ENCODE assay signal across 8 cellular contexts in genomic region chr19:35140898-35141626, GRCh38. TPM values are rescaled to one million over a fixed set of nuclear protein-coding genes. Genes with fewer than 3 reads are reported as not detected.
DNase-seq lines count a peak whose midpoint lies in the region; ATAC-seq and TF ChIP-seq lines count a peak whose summit lies in the region.

No MANE protein-coding gene starts in this region.

- dilution Hi-C loops in IMR-90 (cut with HindIII; ENCODE audit: low sequenced_read_pairs, unreplicated experiment), result no loop called here

- H3K4me1 Mint-ChIP-seq in activated naive CD4-positive, alpha-beta T cell treated with anti-CD3 and anti-CD28 coated beads, Interleukin-2, amount 10 ng/mL, durations not matched to agents 7 days and 5 days, result peaks cover 41% of the 10 kb centered on the region

- no peaks in the 10 kb centered on the region for H4K20me1 ChIP-seq in IMR-90 (ENCODE audit: insufficient read depth, low read length)

- H3K56ac ChIP-seq in IMR-90 (ENCODE audit: extremely low read depth, insufficient read depth, low read length), result no peak overlapping the region

- H3K9me1 ChIP-seq in IMR-90 (ENCODE audit: insufficient read depth, low read length), result peaks cover 3% of the 10 kb centered on the region; the same call in 1 of the 2 replicates

- H3K9ac ChIP-seq in IMR-90 (ENCODE audit: low read depth, low read length) (no peak overlapping the region), subcutaneous abdominal adipose tissue (ENCODE audit: low read length in 5 of 5) (no peak overlapping the region)

- H3K14ac ChIP-seq in IMR-90 (replicated peaks; ENCODE audit: low read depth, low read length), result no peak overlapping the region

- H2AFZ ChIP-seq in IMR-90 (replicated peaks; ENCODE audit: low read length, poor library complexity), result peak overlapping the region; percentile 84

- peak overlapping the region; percentile 91 for H3K27ac Mint-ChIP-seq in activated naive CD4-positive, alpha-beta T cell treated with anti-CD3 and anti-CD28 coated beads, Interleukin-2, amount 10 ng/mL, durations not matched to agents 7 days and 5 days

- peaks cover 66% of the 10 kb centered on the region for H3K27me3 Mint-ChIP-seq in activated naive CD4-positive, alpha-beta T cell treated with anti-CD3 and anti-CD28 coated beads, Interleukin-2, amount 10 ng/mL, durations not matched to agents 7 days and 5 days

- H3K36me3 ChIP-seq in IMR-90 (ENCODE audit: control insufficient read depth, insufficient read depth, low read length) (no peaks in the 10 kb centered on the region), subcutaneous abdominal adipose tissue (ENCODE audit: control insufficient read depth in 5 of 5, insufficient read depth in 5 of 5, low read length in 5 of 5) (no peaks in the 10 kb centered on the region)

- POLR2A ChIA-PET in IMR-90 (lab: Charles Lee; ENCODE audit: unreplicated experiment), result no interaction called here

- H3K9me3 Mint-ChIP-seq in activated naive CD4-positive, alpha-beta T cell treated with anti-CD3 and anti-CD28 coated beads, Interleukin-2, amount 10 ng/mL, durations not matched to agents 7 days and 5 days, result no peaks in the 10 kb centered on the region

- H3K79me1 ChIP-seq in IMR-90 (ENCODE audit: low read depth in 1 of 2, low read length in 2 of 2), result no peaks in the 10 kb centered on the region

- H3K18ac ChIP-seq in IMR-90 (ENCODE audit: low read depth, low read length), result no peak overlapping the region

- peak overlapping the region; percentile 78 for H3K4me3 Mint-ChIP-seq in activated naive CD4-positive, alpha-beta T cell treated with anti-CD3 and anti-CD28 coated beads, Interleukin-2, amount 10 ng/mL, durations not matched to agents 7 days and 5 days

- no peak overlapping the region for H2BK120ac ChIP-seq in IMR-90 (ENCODE audit: low read depth, low read length)

- H3K27ac ChIP-seq in IMR-90 (ENCODE audit: insufficient read depth, low read length) (no peak overlapping the region), subcutaneous abdominal adipose tissue (ENCODE audit: low read depth, low read length) (peak overlapping the region; percentile 76)

- WGBS in IMR-90 (ENCODE audit: extremely low coverage in 2 of 2, insufficient read length in 1 of 2), 2 experiments, result 7% methylated on average over 3 of the region's 36 CpGs; no CpG with 5 or more reads in 1 of the 2 experiments

- H3K4me3 ChIP-seq in IMR-90 (ENCODE audit: insufficient read depth, low read depth, low read length), result no peak overlapping the region
- H3K4me3 ChIP-seq in subcutaneous abdominal adipose tissue (ENCODE audit: low read depth in 1 of 5, low read length in 5 of 5), result peak overlapping the region; percentile 17 to 67 (median 55)

- intact Hi-C loops in IMR-90 (cut with micrococcal nuclease), result loop anchor here (5.0 kb wide), 1 partner anchor 126 kb away; the partner anchor contains the start of gene USF2

- TF ChIP-seq POLR2A in IMR-90 (IDR thresholded peaks at IDR 0.05; ENCODE audit: low read depth, low read length), result no peak

- H2BK15ac ChIP-seq in IMR-90 (ENCODE audit: low read depth, low read length), result no peak overlapping the region

- peak overlapping the region; percentile 65 for H2AK9ac ChIP-seq in IMR-90 (replicated peaks; ENCODE audit: low read depth, low read length, poor library complexity)

- no peaks in the 10 kb centered on the region for H3K9me3 ChIP-seq in IMR-90 (ENCODE audit: control insufficient read depth, insufficient read depth, low read length)
- H3K9me3 ChIP-seq in subcutaneous abdominal adipose tissue (ENCODE audit: control insufficient read depth in 5 of 5, low read length in 5 of 5), result no peaks in the 10 kb centered on the region

- H3K4me1 ChIP-seq in IMR-90 (ENCODE audit: control insufficient read depth, insufficient read depth, low read length) (peaks cover 18% of the 10 kb centered on the region), subcutaneous abdominal adipose tissue (ENCODE audit: control insufficient read depth in 5 of 5, insufficient read depth in 5 of 5, low read length in 5 of 5) (peaks cover 5 to 55% (median 53%) of the 10 kb centered on the region in 5 donors)

- no peak overlapping the region for H4K5ac ChIP-seq in IMR-90 (ENCODE audit: low read depth, low read length)

- CTCF ChIA-PET in IMR-90 (lab: Yijun Ruan, JAX), result interaction anchor here (0.6 to 2.1 kb wide), 5 partner anchors 9 to 97 kb away, joined by 3 to 10 read pairs (median 4); no protein-coding TSS in a partner anchor
- CTCF ChIA-PET in activated naive CD4-positive, alpha-beta T cell treated with anti-CD3 and anti-CD28 coated beads, Interleukin-2, amount 10 ng/mL, durations not matched to agents 7 days and 5 days (lab: Charles Lee), result interaction anchor here (0.6 to 5.9 kb wide), 29 partner anchors 9 to 355 kb away, joined by 3 to 50 read pairs (median 5); partner anchors contain the start of genes FXYD5, HAMP and USF2

- in situ Hi-C loops in ACHN (cut with HindIII; ENCODE audit: low pct_ligation_motif_present, low pct_unique_long_range_greater_than_20kb, low sequenced_read_pairs) (no loop called here), IMR-90 (cut with MboI; ENCODE audit: low sequenced_read_pairs) (no loop called here)

- H4K91ac ChIP-seq in IMR-90 (ENCODE audit: insufficient read depth, low read depth, low read length), result no peak overlapping the region

- H4K8ac ChIP-seq in IMR-90 (ENCODE audit: low read depth in 2 of 2, low read length in 2 of 2), result no peak overlapping the region

- no peak overlapping the region for H3K4ac ChIP-seq in IMR-90 (ENCODE audit: low read depth, low read length)

- ATAC-seq in GM18909 (IDR thresholded peaks at IDR 0.05; ENCODE audit: poor library complexity, unreplicated experiment), result peak; percentile 55
- ATAC-seq in IMR-90 (ENCODE audit: low read depth), result peak; percentile 87

- H3K27me3 ChIP-seq in IMR-90 (ENCODE audit: control insufficient read depth, insufficient read depth, low read length), result peaks cover 33% of the 10 kb centered on the region
- H3K27me3 ChIP-seq in subcutaneous abdominal adipose tissue (ENCODE audit: control insufficient read depth in 5 of 5, insufficient read depth in 4 of 5, low read length in 5 of 5), result peaks cover 0 to 3% (median 0%) of the 10 kb centered on the region in 5 donors

- DNase-seq in ACHN (peak; percentile 86), IMR-90 (peak; percentile 86), SK-N-DZ (ENCODE audit: low spot score) (peak; percentile 40), germinal center (ENCODE audit: low spot score) (peak; percentile 100), nucleus accumbens (lab: John Stamatoyannopoulos, UW) (peak; percentile 49 to 99 (median 92))
- DNase-seq in activated naive CD4-positive, alpha-beta T cell treated with anti-CD3 and anti-CD28 coated beads, Interleukin-2, amount 10 ng/mL, durations not matched to agents 7 days and 5 days, result peak; percentile 97

- 0 out of 2 replicates have a peak overlapping the region, but pooled peaks have one; percentile 39 for H2AK5ac ChIP-seq in IMR-90 (ENCODE audit: low read depth, low read length)

- TF ChIP-seq CTCF in IMR-90 (conservative IDR thresholded peaks at IDR 0.05; ENCODE audit: low read depth, low read length), result peak; percentile 55

- peak overlapping the region; percentile 66 for H3K4me2 ChIP-seq in IMR-90 (ENCODE audit: low read depth, low read length)

- peak; percentile 46 for TF ChIP-seq RAD21 in IMR-90 (IDR thresholded peaks at IDR 0.05; ENCODE audit: low read length)

- H3K36me3 Mint-ChIP-seq in activated naive CD4-positive, alpha-beta T cell treated with anti-CD3 and anti-CD28 coated beads, Interleukin-2, amount 10 ng/mL, durations not matched to agents 7 days and 5 days, result no peaks in the 10 kb centered on the region

- no peak overlapping the region for H2BK5ac ChIP-seq in IMR-90 (ENCODE audit: low read depth, low read length, poor library complexity, severe bottlenecking)

- no TSS peak for BruUV-seq in IMR-90 (replicated peaks; lab: Mats Ljungman, UMichigan)

- no peak overlapping the region for H3K23ac ChIP-seq in IMR-90 (ENCODE audit: low read depth, low read length)

- H2BK20ac ChIP-seq in IMR-90 (ENCODE audit: low read depth, low read length), result no peak overlapping the region

TF ChIP-seq in IMR-90, 13 proteins besides CTCF, POLR2A, EP300 and RAD21 (continues in another document):
- TF ChIP-seq SMC3 (IDR thresholded peaks at IDR 0.05; ENCODE audit: low read depth, low read length), result peak; percentile 34; the same call in 1 of the 2 replicates

RNA-seq across cellular contexts. Expression of gene FXYD7, which starts 2.0 kb away (rescaled TPM):
- not detected in 2 replicates for total RNA-seq in IMR-90 (2012; rRNA removed)
- polyA plus RNA-seq in IMR-90 (2012; rRNA removed), result 0.31 and 0.39 TPM in 2 replicates
- 0.11 and 2.0 TPM in 2 replicates for polyA plus RNA-seq in IMR-90 (2012; cell fraction: cytosol; rRNA removed)
- 0.35 and 0.60 TPM in 2 replicates for polyA plus RNA-seq in IMR-90 (2012; cell fraction: nucleus; rRNA removed; ENCODE audit: low replicate concordance)
- not detected in 2 replicates for polyA plus RNA-seq in SK-N-DZ (2014; cell fraction: cytosol; rRNA removed)
- not detected in 2 replicates for polyA plus RNA-seq in SK-N-DZ (2014; cell fraction: nucleus; rRNA removed)

RNA-seq across cellular contexts. Expression of gene FXYD1, which starts 2.4 kb away (rescaled TPM):
- total RNA-seq in IMR-90 (2012; rRNA removed), result 0.18 TPM in 1 of 2 replicates, not detected in the other
- 2.7 and 3.9 TPM in 2 replicates for polyA plus RNA-seq in IMR-90 (2012; rRNA removed)
- 1.0 and 7.5 TPM in 2 replicates for polyA plus RNA-seq in IMR-90 (2012; cell fraction: cytosol; rRNA removed)
- polyA plus RNA-seq in IMR-90 (2012; cell fraction: nucleus; rRNA removed; ENCODE audit: low replicate concordance), result 3.4 and 3.9 TPM in 2 replicates
- polyA plus RNA-seq in SK-N-DZ (2014; cell fraction: cytosol; rRNA removed), result not detected in 2 replicates
- polyA plus RNA-seq in SK-N-DZ (2014; cell fraction: nucleus; rRNA removed), result not detected in 2 replicates

RNA-seq across cellular contexts. Expression of gene LGI4, which starts 6.2 kb away (rescaled TPM):
- not detected in 2 replicates for total RNA-seq in IMR-90 (2012; rRNA removed)
- 0.06 and 0.10 TPM in 2 replicates for polyA plus RNA-seq in IMR-90 (2012; rRNA removed)
- polyA plus RNA-seq in IMR-90 (2012; cell fraction: cytosol; rRNA removed), result 0.05 TPM in 1 of 2 replicates, not detected in the other
- polyA plus RNA-seq in IMR-90 (2012; cell fraction: nucleus; rRNA removed; ENCODE audit: low replicate concordance), result 2.3 and 3.5 TPM in 2 replicates
- not detected in 2 replicates for polyA plus RNA-seq in SK-N-DZ (2014; cell fraction: cytosol; rRNA removed)
- polyA plus RNA-seq in SK-N-DZ (2014; cell fraction: nucleus; rRNA removed), result not detected in 2 replicates

RNA-seq across cellular contexts. Expression of gene FXYD5, which starts 13.5 kb away (rescaled TPM):
- total RNA-seq in IMR-90 (2012; rRNA removed), result 45.8 and 53.6 TPM in 2 replicates
- 245 and 287 TPM in 2 replicates for polyA plus RNA-seq in IMR-90 (2012; rRNA removed)
- polyA plus RNA-seq in IMR-90 (2012; cell fraction: cytosol; rRNA removed), result 162 and 289 TPM in 2 replicates
- polyA plus RNA-seq in IMR-90 (2012; cell fraction: nucleus; rRNA removed; ENCODE audit: low replicate concordance), result 57.5 and 83.6 TPM in 2 replicates
- polyA plus RNA-seq in SK-N-DZ (2014; cell fraction: cytosol; rRNA removed), result not detected in 2 replicates
- not detected in 2 replicates for polyA plus RNA-seq in SK-N-DZ (2014; cell fraction: nucleus; rRNA removed)

RNA-seq across cellular contexts. Expression of gene FXYD3, which starts 25.4 kb away (rescaled TPM):
- total RNA-seq in IMR-90 (2012; rRNA removed), result not detected in 2 replicates
- polyA plus RNA-seq in IMR-90 (2012; rRNA removed), result not detected in 2 replicates
- polyA plus RNA-seq in IMR-90 (2012; cell fraction: cytosol; rRNA removed), result not detected in 2 replicates
- not detected in 2 replicates for polyA plus RNA-seq in IMR-90 (2012; cell fraction: nucleus; rRNA removed; ENCODE audit: low replicate concordance)
- not detected in 2 replicates for polyA plus RNA-seq in SK-N-DZ (2014; cell fraction: cytosol; rRNA removed)
- polyA plus RNA-seq in SK-N-DZ (2014; cell fraction: nucleus; rRNA removed), result not detected in 2 replicates

Comparison
In these comparisons a context has a peak if more than half of its experiments do, and no peak if none do; other contexts are left out.
1. DNase-seq: peak in every context shown above with its lines; median percentile 100 in germinal center; 97 in activated naive CD4-positive, alpha-beta T cell treated with anti-CD3 and anti-CD28 coated beads, Interleukin-2, amount 10 ng/mL, durations not matched to agents 7 days and 5 days; 92 in nucleus accumbens; 86 in ACHN; 86 in IMR-90; 40 in SK-N-DZ.